Comparison of ENCODE assay signal across 10 cellular contexts in the genomic region with DNA sequence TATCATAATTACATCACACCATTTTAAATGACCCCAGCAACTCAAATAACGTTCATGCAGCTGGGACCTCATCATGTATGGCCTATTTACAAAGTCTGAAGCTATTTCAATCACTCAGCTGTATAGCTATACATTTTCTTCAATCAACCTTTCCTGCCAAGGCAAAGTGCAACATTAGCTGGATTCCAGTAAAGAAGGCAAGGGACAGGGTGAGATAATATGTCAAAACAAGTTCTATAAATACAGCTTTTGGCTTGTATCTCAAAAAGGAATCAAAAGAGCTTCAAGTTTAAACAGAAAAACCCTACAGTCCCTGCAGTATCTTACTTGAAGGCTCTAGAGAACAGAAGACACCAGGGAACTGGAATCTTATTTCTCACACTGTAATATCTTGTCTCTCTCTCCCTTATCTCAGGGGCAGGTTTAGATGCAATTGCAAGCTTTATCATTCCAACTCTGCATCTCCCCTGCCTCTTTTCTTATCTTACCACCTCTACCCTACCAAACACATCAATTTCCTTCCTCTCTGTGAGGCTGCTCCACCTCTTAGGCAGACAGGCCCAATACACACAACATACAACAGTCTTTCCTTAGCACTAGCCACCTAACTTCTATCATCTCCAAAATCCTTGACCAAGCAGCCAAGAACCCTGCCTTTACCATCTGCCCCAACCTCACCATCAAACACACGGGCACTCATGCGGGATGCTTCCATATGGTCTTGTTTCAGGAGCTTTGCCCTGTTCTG. TPM values are rescaled to one million over a fixed set of nuclear protein-coding genes. Genes with fewer than 3 reads are reported as not detected.
DNase-seq lines count a peak whose midpoint lies in the region; ATAC-seq and TF ChIP-seq lines count a peak whose summit lies in the region.
"Had no signal": no experiment of that assay in that cellular context is flagged by ENCODE, and none has a peak within 500 bp of the region (broad histone marks: within the 10 kb centered on the region; RNA-seq: fewer than 3 reads in every experiment).

No MANE protein-coding gene starts in this region.

- H3K4me3 ChIP-seq in neural cell (ENCODE audit: low read length), result peak overlapping the region; percentile 53
- H3K4me3 ChIP-seq in ovary, result no peak overlapping the region

- H2AFZ ChIP-seq in neural cell (ENCODE audit: low read depth, low read length), result no peak overlapping the region

- intact Hi-C loops in ovary (cut with DNase I), result loop anchor here in 1 of 4 donors (10.0 kb wide), 1 partner anchor 54 kb away; no protein-coding TSS in a partner anchor

- peaks cover 6% of the 10 kb centered on the region for H4K20me1 ChIP-seq in neural cell (ENCODE audit: insufficient read depth)

- TF ChIP-seq CTCF in neural cell (IDR thresholded peaks at IDR 0.05; ENCODE audit: poor library complexity, severe bottlenecking), result no peak
- TF ChIP-seq CTCF in ovary (IDR thresholded peaks at IDR 0.05), result no peak

- H3K27me3 ChIP-seq in neural cell (ENCODE audit: insufficient read depth, low read depth, low read length) (no peaks in the 10 kb centered on the region), ovary (no peaks in the 10 kb centered on the region)

- H3K79me2 ChIP-seq in neural cell (replicated peaks; ENCODE audit: insufficient read depth, low read length), result peaks cover 67% of the 10 kb centered on the region

- WGBS in ovary, 3 donors, result 71 to 81% (median 72%) methylated on average over 3 of the region's 3 CpGs

- peak overlapping the region; percentile 52 for H3K9ac ChIP-seq in neural cell (ENCODE audit: low read length)

- peaks cover 16% of the 10 kb centered on the region for H3K4me1 ChIP-seq in ovary (ENCODE audit: insufficient read depth)

- H3K27ac ChIP-seq in neural cell (ENCODE audit: low read length) (peak overlapping the region; percentile 82), ovary (no peak overlapping the region)

- H3F3A ChIP-seq in neural cell (ENCODE audit: insufficient read depth, low read length, poor library complexity, severe bottlenecking), result peaks cover 5% of the 10 kb centered on the region

- H3K36me3 ChIP-seq in neural cell (ENCODE audit: insufficient read depth, low read length), result no peaks in the 10 kb centered on the region
- H3K36me3 ChIP-seq in ovary, result no peaks in the 10 kb centered on the region

- no peaks in the 10 kb centered on the region for H3K9me3 ChIP-seq in neural cell (ENCODE audit: low read length)
- H3K9me3 ChIP-seq in ovary, result no peaks in the 10 kb centered on the region

- no peak for TF ChIP-seq POLR2A in ovary (IDR thresholded peaks at IDR 0.05)

- DNase-seq in GDM1 (lab: John Stamatoyannopoulos, UW), result peak; percentile 5
- peak; percentile 77 for DNase-seq in NCI-H524 treated with DMSO at 0.1 percent for 48 hours (lab: John Stamatoyannopoulos, UW)
- DNase-seq in cerebellar cortex (ENCODE audit: low spot score), result peak; percentile 96
- DNase-seq in ovary, result no peak
- DNase-seq in amniotic stem cell (lab: John Stamatoyannopoulos, UW), result no peak
- no peak for DNase-seq in SW480 (ENCODE audit: low spot score)
- DNase-seq: EL, hippocampal formation had no signal

- H3K9me2 ChIP-seq in neural cell (ENCODE audit: insufficient read depth, low read length), result no peaks in the 10 kb centered on the region

- ATAC-seq in GM18858 (IDR thresholded peaks at IDR 0.05; ENCODE audit: unreplicated experiment), result no peak

- peak; percentile 76 for TF ChIP-seq EP300 in neural cell (conservative IDR thresholded peaks at IDR 0.05; ENCODE audit: poor library complexity, severe bottlenecking)
- TF ChIP-seq EP300 in ovary (IDR thresholded peaks at IDR 0.05), result no peak

- peak overlapping the region; percentile 78 for H3K4me2 ChIP-seq in neural cell (ENCODE audit: low read length)

- TF ChIP-seq RAD21 in neural cell (conservative IDR thresholded peaks at IDR 0.05), result no peak

TF ChIP-seq in neural cell, 6 proteins besides CTCF, POLR2A, EP300 and RAD21:
- TF ChIP-seq, protein P1, sequence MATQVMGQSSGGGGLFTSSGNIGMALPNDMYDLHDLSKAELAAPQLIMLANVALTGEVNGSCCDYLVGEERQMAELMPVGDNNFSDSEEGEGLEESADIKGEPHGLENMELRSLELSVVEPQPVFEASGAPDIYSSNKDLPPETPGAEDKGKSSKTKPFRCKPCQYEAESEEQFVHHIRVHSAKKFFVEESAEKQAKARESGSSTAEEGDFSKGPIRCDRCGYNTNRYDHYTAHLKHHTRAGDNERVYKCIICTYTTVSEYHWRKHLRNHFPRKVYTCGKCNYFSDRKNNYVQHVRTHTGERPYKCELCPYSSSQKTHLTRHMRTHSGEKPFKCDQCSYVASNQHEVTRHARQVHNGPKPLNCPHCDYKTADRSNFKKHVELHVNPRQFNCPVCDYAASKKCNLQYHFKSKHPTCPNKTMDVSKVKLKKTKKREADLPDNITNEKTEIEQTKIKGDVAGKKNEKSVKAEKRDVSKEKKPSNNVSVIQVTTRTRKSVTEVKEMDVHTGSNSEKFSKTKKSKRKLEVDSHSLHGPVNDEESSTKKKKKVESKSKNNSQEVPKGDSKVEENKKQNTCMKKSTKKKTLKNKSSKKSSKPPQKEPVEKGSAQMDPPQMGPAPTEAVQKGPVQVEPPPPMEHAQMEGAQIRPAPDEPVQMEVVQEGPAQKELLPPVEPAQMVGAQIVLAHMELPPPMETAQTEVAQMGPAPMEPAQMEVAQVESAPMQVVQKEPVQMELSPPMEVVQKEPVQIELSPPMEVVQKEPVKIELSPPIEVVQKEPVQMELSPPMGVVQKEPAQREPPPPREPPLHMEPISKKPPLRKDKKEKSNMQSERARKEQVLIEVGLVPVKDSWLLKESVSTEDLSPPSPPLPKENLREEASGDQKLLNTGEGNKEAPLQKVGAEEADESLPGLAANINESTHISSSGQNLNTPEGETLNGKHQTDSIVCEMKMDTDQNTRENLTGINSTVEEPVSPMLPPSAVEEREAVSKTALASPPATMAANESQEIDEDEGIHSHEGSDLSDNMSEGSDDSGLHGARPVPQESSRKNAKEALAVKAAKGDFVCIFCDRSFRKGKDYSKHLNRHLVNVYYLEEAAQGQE (IDR thresholded peaks at IDR 0.05; ENCODE audit: borderline replicate concordance), result no peak
- TF ChIP-seq EZH2 (IDR thresholded peaks at IDR 0.05; ENCODE audit: borderline replicate concordance, insufficient read depth, low read length, poor library complexity, severe bottlenecking) (no peak), POLR2AphosphoS5 (IDR thresholded peaks at IDR 0.05) (peak; percentile 55)
TF ChIP-seq in neural cell: peak in this region for 1.

RNA-seq across cellular contexts. Expression of a gene that starts 34.5 kb away (rescaled TPM):
- 209 and 217 TPM in 2 replicates for polyA plus RNA-seq in neural cell
- polyA minus RNA-seq in neural cell, result 281 and 303 TPM in 2 replicates
- 100 to 1,000 TPM in 1 of 7 donors, 10 to 100 TPM in 6; 64.0 to 109 (median 74.9) TPM for total RNA-seq in ovary
- 10 to 100 TPM; 25.0 to 48.3 TPM for polyA plus RNA-seq in ovary

RNA-seq across cellular contexts. Expression of a gene that starts 47.0 kb away (rescaled TPM):
- polyA plus RNA-seq in neural cell, result 2.7 and 5.4 TPM in 2 replicates
- 0.73 TPM in 1 of 2 replicates, not detected in the other for polyA minus RNA-seq in neural cell
- total RNA-seq in ovary, result 100 to 1,000 TPM in 1 of 7 donors, 10 to 100 TPM in 6; 33.8 to 103 (median 36.7) TPM
- polyA plus RNA-seq in ovary, result 10 to 100 TPM; 51.0 to 60.7 TPM

Comparison
In these comparisons a context has a peak if more than half of its experiments do, and no peak if none do; other contexts are left out.
1. DNase-seq: peak in GDM1 (single experiment), NCI-H524 treated with DMSO at 0.1 percent for 48 hours (single experiment) and cerebellar cortex (single experiment); none in ovary (0 of 5), amniotic stem cell (single experiment) and SW480 (single experiment).